Comparison of ENCODE assay signal across 10 cellular contexts in genomic region chr6:70797625-70798024, GRCh38.
DNase-seq lines count a peak whose midpoint lies in the region; ATAC-seq lines count a peak whose summit lies in the region.
"Had no signal": no experiment of that assay in that cellular context is flagged by ENCODE, and none has a peak within 500 bp of the region (broad histone marks: within the 10 kb centered on the region; RNA-seq: fewer than 3 reads in every experiment).

No MANE protein-coding gene starts in this region.

- H3K79me1 ChIP-seq in trophoblast cell (ENCODE audit: low read length) = no peaks in the 10 kb centered on the region

- no peak overlapping the region for H3K4me2 ChIP-seq in trophoblast cell (ENCODE audit: low read length)

- H3K14ac ChIP-seq in trophoblast cell (ENCODE audit: low read length) = no peak overlapping the region

- no peak overlapping the region for H3K18ac ChIP-seq in trophoblast cell (ENCODE audit: low read length)

- no peaks in the 10 kb centered on the region for H3K27me3 ChIP-seq in trophoblast cell (ENCODE audit: insufficient read depth, low read length)

- no peak overlapping the region for H3K9ac ChIP-seq in trophoblast cell (ENCODE audit: low read length)

- no peak overlapping the region for H4K91ac ChIP-seq in trophoblast cell (ENCODE audit: low read depth, low read length)

- no peak overlapping the region for H4K8ac ChIP-seq in trophoblast cell (ENCODE audit: low read depth, low read length)

- H3K79me2 ChIP-seq in trophoblast cell (ENCODE audit: control insufficient read depth, insufficient read depth, low read length, poor library complexity) = no peaks in the 10 kb centered on the region

- H2BK120ac ChIP-seq in trophoblast cell (ENCODE audit: insufficient read depth, low read length, poor library complexity) = no peak overlapping the region

- no peak overlapping the region for H3K27ac ChIP-seq in trophoblast cell (ENCODE audit: low read depth, low read length)
- H3K27ac ChIP-seq: HL-60 had no signal

- no peaks in the 10 kb centered on the region for H3K9me3 ChIP-seq in trophoblast cell (ENCODE audit: insufficient read depth, low read depth, low read length)

- ATAC-seq in GM18502 (IDR thresholded peaks at IDR 0.05; ENCODE audit: poor library complexity, unreplicated experiment) = peak; percentile 94
- ATAC-seq in GM19438 (IDR thresholded peaks at IDR 0.05; ENCODE audit: low read depth, unreplicated experiment) = peak; percentile 95
- ATAC-seq in HG02798 (IDR thresholded peaks at IDR 0.05; ENCODE audit: poor library complexity, unreplicated experiment) = peak; percentile 90
- peak; percentile 97 for ATAC-seq in HG03460 (IDR thresholded peaks at IDR 0.05; ENCODE audit: unreplicated experiment)
- ATAC-seq: right cardiac atrium had no signal

- no peak overlapping the region for H4K12ac ChIP-seq in trophoblast cell (ENCODE audit: low read depth, low read length)

- no peak overlapping the region for H3K23ac ChIP-seq in trophoblast cell (ENCODE audit: low read length)

- no peak overlapping the region for H2AK5ac ChIP-seq in trophoblast cell (ENCODE audit: low read length)

- H2BK12ac ChIP-seq in trophoblast cell (ENCODE audit: low read length) = no peak overlapping the region

- H3K4me3 ChIP-seq in trophoblast cell (ENCODE audit: low read depth, low read length) = no peak overlapping the region

- no CpG with 5 or more reads among the region's 1 CpG for WGBS in trophoblast cell (ENCODE audit: extremely low coverage, insufficient coverage, insufficient read length)

- no peak for DNase-seq in activated CD8-positive, alpha-beta memory T cell treated with anti-CD3 and anti-CD28 coated beads, Interleukin-2, amount 50 U/mL, for 48 hours
- DNase-seq in glomerular visceral epithelial cell (ENCODE audit: extremely low spot score) = no peak
- DNase-seq in trophoblast cell = no peak
- DNase-seq in SW 1271 (lab: John Stamatoyannopoulos, UW) = no peak
- DNase-seq: right cardiac atrium had no signal

- H3K36me3 ChIP-seq in trophoblast cell (ENCODE audit: control insufficient read depth in 1 of 2, insufficient read depth in 2 of 2, low read length in 2 of 2) = no peaks in the 10 kb centered on the region

- H3K4ac ChIP-seq in trophoblast cell (ENCODE audit: low read depth, low read length) = no peak overlapping the region

- H2BK5ac ChIP-seq in trophoblast cell (ENCODE audit: low read depth, low read length, poor library complexity) = no peak overlapping the region

- no peaks in the 10 kb centered on the region for H3K4me1 ChIP-seq in trophoblast cell (ENCODE audit: control insufficient read depth in 1 of 2, insufficient read depth in 2 of 2, low read length in 2 of 2)

- H2AFZ ChIP-seq in trophoblast cell (ENCODE audit: insufficient read depth, low read length, poor library complexity) = no peak overlapping the region
